ENCODE assay signal across 8 cellular contexts in genomic region chr2:237702439-237703397, GRCh38.
A peak's percentile ranks its signal among the peaks of the same experiment; 100 is the strongest.
DNase-seq lines count a peak whose midpoint lies in the region; ATAC-seq, FAIRE-seq and TF ChIP-seq lines count a peak whose summit lies in the region.

No MANE protein-coding gene starts in this region.

- peak; percentile 47 for ATAC-seq in CD4-positive, alpha-beta T cell (ENCODE audit: poor library complexity)
- ATAC-seq in foreskin keratinocyte, result peak; percentile 61
- peak; percentile 44 to 73 (median 63) for ATAC-seq in pancreas
- ATAC-seq in HG03469 (IDR thresholded peaks at IDR 0.05; ENCODE audit: unreplicated experiment), result no peak

- H3K27ac Mint-ChIP-seq in CD4-positive, alpha-beta T cell, result peak overlapping the region; percentile 93

- CTCF ChIA-PET in CD4-positive, alpha-beta T cell (lab: Charles Lee), result interaction anchor here (0.9 to 4.3 kb wide), 7 partner anchors 9 to 43 kb away, joined by 3 to 19 read pairs (median 4); no protein-coding TSS in a partner anchor

- peaks cover 26% of the 10 kb centered on the region for H3K36me3 Mint-ChIP-seq in CD4-positive, alpha-beta T cell (ENCODE audit: low read depth)

- no peak for FAIRE-seq in pancreas (lab: Jason Lieb, UNC)

- H3K27ac ChIP-seq in CD4-positive, alpha-beta T cell (ENCODE audit: low read depth, low read length), result peak overlapping the region; percentile 64
- H3K27ac ChIP-seq in foreskin keratinocyte (no peak overlapping the region), pancreas (peak overlapping the region in 3 of 4 donors; percentile 1 to 58 (median 53)), WERI-Rb-1 (no peak overlapping the region)

- H3K27me3 ChIP-seq in CD4-positive, alpha-beta T cell (ENCODE audit: control insufficient read depth, insufficient read depth, low read length), result no peaks in the 10 kb centered on the region
- H3K27me3 ChIP-seq in foreskin keratinocyte, result no peaks in the 10 kb centered on the region
- no peaks in the 10 kb centered on the region for H3K27me3 ChIP-seq in pancreas
- H3K27me3 ChIP-seq in WERI-Rb-1 (ENCODE audit: insufficient read depth, low read depth, severe bottlenecking), result no peaks in the 10 kb centered on the region

- H3K9me3 Mint-ChIP-seq in CD4-positive, alpha-beta T cell, result no peaks in the 10 kb centered on the region

- H3K4me3 ChIP-seq in pancreas (peak overlapping the region in 1 of 4 donors; percentile 7), WERI-Rb-1 (ENCODE audit: low read depth, low read length) (no peak overlapping the region)

- intact Hi-C loops in CD4-positive, alpha-beta T cell (cut with DNase I, micrococcal nuclease), result loop anchor here (1.0 to 10.0 kb wide), 3 partner anchors 7 to 262 kb away; partner anchors contain the start of gene UBE2F (in 1 of the 2)
- intact Hi-C loops in pancreas (cut with DNase I), result no loop called here

- H3K4me1 ChIP-seq in foreskin keratinocyte, result peaks cover 45% of the 10 kb centered on the region
- H3K4me1 ChIP-seq in pancreas, result peaks cover 7 to 45% (median 25%) of the 10 kb centered on the region in 3 donors

- H3K4me3 Mint-ChIP-seq in CD4-positive, alpha-beta T cell, result peak overlapping the region; percentile 78

- peaks cover 95% of the 10 kb centered on the region for H3K4me1 Mint-ChIP-seq in CD4-positive, alpha-beta T cell (ENCODE audit: low read depth)

- in situ Hi-C loops in KBM-7 (cut with MboI; ENCODE audit: low pct_unique_long_range_greater_than_20kb, low sequenced_read_pairs), result no loop called here

- 19 to 21% methylated on average over 17 of the region's 17 CpGs for WGBS in pancreas, 2 donors

- H3K36me3 ChIP-seq in pancreas (no peaks in the 10 kb centered on the region), WERI-Rb-1 (no peaks in the 10 kb centered on the region)

- POLR2A ChIA-PET in CD4-positive, alpha-beta T cell (lab: Charles Lee), result interaction anchor here (0.8 to 5.7 kb wide), 6 partner anchors 10 to 29 kb away, joined by 3 to 43 read pairs (median 6); no protein-coding TSS in a partner anchor

- peak in 2 of 10 experiments; percentile 34 to 37 for DNase-seq in CD4-positive, alpha-beta T cell
- DNase-seq in KBM-7 (peak; percentile 84), foreskin keratinocyte (no peak), pancreas (peak in 3 of 6 donors; percentile 8 to 63 (median 38)), WERI-Rb-1 (no peak), GOT3 (lab: John Stamatoyannopoulos, UW) (no peak)
- DNase-seq in activated CD8-positive, alpha-beta memory T cell treated with anti-CD3 and anti-CD28 coated beads for 24 hours, result peak; percentile 73

- no peaks in the 10 kb centered on the region for H3K9me3 ChIP-seq in CD4-positive, alpha-beta T cell (ENCODE audit: control insufficient read depth, low read length)
- H3K9me3 ChIP-seq in pancreas (no peaks in the 10 kb centered on the region), WERI-Rb-1 (ENCODE audit: severe bottlenecking) (no peaks in the 10 kb centered on the region)

- no peaks in the 10 kb centered on the region for H3K27me3 Mint-ChIP-seq in CD4-positive, alpha-beta T cell

- peak; percentile 16 for TF ChIP-seq CTCF in CD4-positive, alpha-beta T cell (IDR thresholded peaks at IDR 0.05)
- no peak for TF ChIP-seq CTCF in foreskin keratinocyte (conservative IDR thresholded peaks at IDR 0.05)
- TF ChIP-seq CTCF in pancreas (IDR thresholded peaks at IDR 0.05), result no peak
- no peak for TF ChIP-seq CTCF in WERI-Rb-1 (IDR thresholded peaks at IDR 0.05; ENCODE audit: low read depth, low read length)

Comparison
In these comparisons a context has a peak if more than half of its experiments do, and no peak if none do; other contexts are left out.
1. DNase-seq: peak in KBM-7 (single experiment) and activated CD8-positive, alpha-beta memory T cell treated with anti-CD3 and anti-CD28 coated beads for 24 hours (single experiment); none in foreskin keratinocyte (0 of 2), WERI-Rb-1 (single experiment) and GOT3 (single experiment).
2. H3K27ac ChIP-seq: peak in CD4-positive, alpha-beta T cell (single experiment) and pancreas (3 of 4); none in foreskin keratinocyte (single experiment) and WERI-Rb-1 (single experiment).
3. intact Hi-C loops: an anchor here in CD4-positive, alpha-beta T cell (1.0 to 10.0 kb wide); none called in pancreas.